ENCODE assay signal across 21 cellular contexts in genomic region chr20:1635291-1635979, GRCh38. TPM values are rescaled to one million over a fixed set of nuclear protein-coding genes. Genes with fewer than 3 reads are reported as not detected.
DNase-seq lines count a peak whose midpoint lies in the region; ATAC-seq, FAIRE-seq and TF ChIP-seq lines count a peak whose summit lies in the region.
"Had no signal": no experiment of that assay in that cellular context is flagged by ENCODE, and none has a peak within 500 bp of the region (broad histone marks: within the 10 kb centered on the region; RNA-seq: fewer than 3 reads in every experiment).

No MANE protein-coding gene starts in this region.

- intact Hi-C loops in CD8-positive, alpha-beta T cell (cut with DNase I, micrococcal nuclease), result no loop called here

- H3K27me3 Mint-ChIP-seq in activated naive CD4-positive, alpha-beta T cell treated with anti-CD3 and anti-CD28 coated beads, Interleukin-2, amount 50 U/mL, for 24 hours, result no peaks in the 10 kb centered on the region
- no peaks in the 10 kb centered on the region for H3K27me3 Mint-ChIP-seq in CD8-positive, alpha-beta T cell (ENCODE audit: low read depth)
- no peaks in the 10 kb centered on the region for H3K27me3 Mint-ChIP-seq in activated naive CD8-positive, alpha-beta T cell treated with anti-CD3 and anti-CD28 coated beads for 36 hours
- H3K27me3 Mint-ChIP-seq in naive thymus-derived CD8-positive, alpha-beta T cell, result no peaks in the 10 kb centered on the region
- H3K27me3 Mint-ChIP-seq: CD4-positive, alpha-beta T cell had no signal

- H3K4me3 Mint-ChIP-seq in activated naive CD4-positive, alpha-beta T cell treated with anti-CD3 and anti-CD28 coated beads, Interleukin-2, amount 50 U/mL, for 24 hours, result no peak overlapping the region
- no peak overlapping the region for H3K4me3 Mint-ChIP-seq in CD8-positive, alpha-beta T cell
- H3K4me3 Mint-ChIP-seq in activated naive CD8-positive, alpha-beta T cell treated with anti-CD3 and anti-CD28 coated beads for 36 hours, result no peak overlapping the region
- H3K4me3 Mint-ChIP-seq in naive thymus-derived CD8-positive, alpha-beta T cell, result peak overlapping the region in 2 of 10 donors; percentile 6 to 20
- H3K4me3 Mint-ChIP-seq: CD4-positive, alpha-beta T cell had no signal

- POLR2A ChIA-PET in CD8-positive, alpha-beta T cell (lab: Charles Lee), result no interaction called here
- POLR2A ChIA-PET in naive thymus-derived CD8-positive, alpha-beta T cell (lab: Charles Lee), result interaction anchor here (0.6 to 1.1 kb wide), 3 partner anchors 9 to 32 kb away, joined by 3 read pairs; no protein-coding TSS in a partner anchor

- no peak for DNase-seq in activated naive CD4-positive, alpha-beta T cell treated with anti-CD3 and anti-CD28 coated beads, Interleukin-2, amount 50 U/mL, for 16 hours
- no peak for DNase-seq in CD8-positive, alpha-beta T cell
- DNase-seq in activated naive CD8-positive, alpha-beta T cell treated with anti-CD3 and anti-CD28 coated beads for 36 hours, result no peak
- DNase-seq in naive thymus-derived CD8-positive, alpha-beta T cell, result no peak
- no peak for DNase-seq in urothelium cell line (ENCODE audit: low spot score)
- DNase-seq: ACHN; CD4-positive, alpha-beta T cell; COR-L47; DMS153; DMS79 treated with DMSO at 0.1 percent for 48 hours; EL had no signal

- no peak for TF ChIP-seq CTCF in CD8-positive, alpha-beta T cell (IDR thresholded peaks at IDR 0.05)

- peak overlapping the region; percentile 35 for H3K27ac Mint-ChIP-seq in activated naive CD4-positive, alpha-beta T cell treated with anti-CD3 and anti-CD28 coated beads, Interleukin-2, amount 50 U/mL, for 24 hours
- peak overlapping the region; percentile 60 for H3K27ac Mint-ChIP-seq in CD8-positive, alpha-beta T cell
- peak overlapping the region; percentile 69 for H3K27ac Mint-ChIP-seq in activated naive CD8-positive, alpha-beta T cell treated with anti-CD3 and anti-CD28 coated beads for 36 hours
- H3K27ac Mint-ChIP-seq in naive thymus-derived CD8-positive, alpha-beta T cell, result peak overlapping the region; percentile 29 to 86 (median 66)
- H3K27ac Mint-ChIP-seq: CD4-positive, alpha-beta T cell had no signal

- peaks cover 13% of the 10 kb centered on the region for H3K36me3 ChIP-seq in CD8-positive, alpha-beta T cell (ENCODE audit: insufficient read depth, low read length)
- H3K36me3 ChIP-seq: BLaER1 treated with 17β-estradiol and CSF1 and Interleukin-3, amounts not matched to agents 10 nM and 100 nM had no signal

- H3K27me3 ChIP-seq in CD8-positive, alpha-beta T cell (ENCODE audit: insufficient read depth, low read length), result no peaks in the 10 kb centered on the region
- H3K27me3 ChIP-seq: BLaER1 treated with 17β-estradiol and CSF1 and Interleukin-3, amounts not matched to agents 10 nM and 100 nM had no signal

- peaks cover 29% of the 10 kb centered on the region for H3K4me1 ChIP-seq in CD8-positive, alpha-beta T cell (ENCODE audit: insufficient read depth, low read length)

- no peak for FAIRE-seq in urothelium cell line (lab: Jason Lieb, UNC)
- FAIRE-seq: D721Med, G401.6, GM12891, H54 had no signal

- H3K9me3 ChIP-seq in CD8-positive, alpha-beta T cell (ENCODE audit: low read length), result no peaks in the 10 kb centered on the region

- H3K9me3 Mint-ChIP-seq in activated naive CD4-positive, alpha-beta T cell treated with anti-CD3 and anti-CD28 coated beads, Interleukin-2, amount 50 U/mL, for 24 hours, result no peaks in the 10 kb centered on the region
- peaks cover 4% of the 10 kb centered on the region for H3K9me3 Mint-ChIP-seq in CD8-positive, alpha-beta T cell
- H3K9me3 Mint-ChIP-seq in activated naive CD8-positive, alpha-beta T cell treated with anti-CD3 and anti-CD28 coated beads for 36 hours, result peaks cover 19% of the 10 kb centered on the region
- H3K9me3 Mint-ChIP-seq in naive thymus-derived CD8-positive, alpha-beta T cell, result peaks cover 0 to 11% (median 1%) of the 10 kb centered on the region in 9 donors

- H3K4me3 ChIP-seq in CD8-positive, alpha-beta T cell (ENCODE audit: low read depth, low read length), result no peak overlapping the region
- H3K4me3 ChIP-seq: BLaER1 treated with 17β-estradiol and CSF1 and Interleukin-3, amounts not matched to agents 10 nM and 100 nM had no signal

- peaks cover 44% of the 10 kb centered on the region for H3K36me3 Mint-ChIP-seq in activated naive CD4-positive, alpha-beta T cell treated with anti-CD3 and anti-CD28 coated beads, Interleukin-2, amount 50 U/mL, for 24 hours
- H3K36me3 Mint-ChIP-seq in CD8-positive, alpha-beta T cell, result peaks cover 76% of the 10 kb centered on the region
- peaks cover 54% of the 10 kb centered on the region for H3K36me3 Mint-ChIP-seq in activated naive CD8-positive, alpha-beta T cell treated with anti-CD3 and anti-CD28 coated beads for 36 hours
- peaks cover 14 to 68% (median 32%) of the 10 kb centered on the region in 3 donors for H3K36me3 Mint-ChIP-seq in naive thymus-derived CD8-positive, alpha-beta T cell

- no peak for ATAC-seq in CD8-positive, alpha-beta T cell
- no peak for ATAC-seq in naive thymus-derived CD8-positive, alpha-beta T cell
- no peak for ATAC-seq in HG02798 (IDR thresholded peaks at IDR 0.05; ENCODE audit: poor library complexity, unreplicated experiment)
- ATAC-seq: HCT116 had no signal

- CTCF ChIA-PET in CD8-positive, alpha-beta T cell (lab: Charles Lee), result interaction anchor here (1.1 to 1.5 kb wide), 2 partner anchors 126 to 142 kb away, joined by 3 to 5 read pairs; no protein-coding TSS in a partner anchor

- no peak overlapping the region for H3K27ac ChIP-seq in CD8-positive, alpha-beta T cell (ENCODE audit: low read depth, low read length)
- H3K27ac ChIP-seq: BLaER1 treated with 17β-estradiol and CSF1 and Interleukin-3, amounts not matched to agents 10 nM and 100 nM; HL-60 had no signal

- peaks cover 64% of the 10 kb centered on the region for H3K4me1 Mint-ChIP-seq in activated naive CD4-positive, alpha-beta T cell treated with anti-CD3 and anti-CD28 coated beads, Interleukin-2, amount 50 U/mL, for 24 hours
- peaks cover 74% of the 10 kb centered on the region for H3K4me1 Mint-ChIP-seq in CD8-positive, alpha-beta T cell (ENCODE audit: low read depth)
- peaks cover 66% of the 10 kb centered on the region for H3K4me1 Mint-ChIP-seq in activated naive CD8-positive, alpha-beta T cell treated with anti-CD3 and anti-CD28 coated beads for 36 hours
- peaks cover 39 to 75% (median 44%) of the 10 kb centered on the region in 4 donors for H3K4me1 Mint-ChIP-seq in naive thymus-derived CD8-positive, alpha-beta T cell

RNA-seq across cellular contexts. Expression of gene SIRPB1, which starts 15.6 kb away (rescaled TPM):
- 1 to 10 TPM; 3.1 to 3.9 TPM for total RNA-seq in CD8-positive, alpha-beta T cell
- 1 to 10 TPM; 4.3 to 4.5 TPM for total RNA-seq in activated naive CD8-positive, alpha-beta T cell treated with anti-CD3 and anti-CD28 coated beads for 36 hours
- total RNA-seq in naive thymus-derived CD8-positive, alpha-beta T cell, result 10 to 100 TPM; 13.3 to 14.8 TPM
- polyA plus RNA-seq in naive thymus-derived CD8-positive, alpha-beta T cell, result 1 to 10 TPM in 2 of 3 donors, under 1 TPM in 1; 0.23 to 6.1 (median 3.3) TPM

RNA-seq across cellular contexts. Expression of gene SIRPG, which starts 22.1 kb away (rescaled TPM):
- 10 to 100 TPM; 17.1 to 17.6 TPM for total RNA-seq in CD8-positive, alpha-beta T cell
- 10 to 100 TPM; 34.1 to 35.8 TPM for total RNA-seq in activated naive CD8-positive, alpha-beta T cell treated with anti-CD3 and anti-CD28 coated beads for 36 hours
- 10 to 100 TPM; 47.5 to 52.2 TPM for total RNA-seq in naive thymus-derived CD8-positive, alpha-beta T cell
- polyA plus RNA-seq in naive thymus-derived CD8-positive, alpha-beta T cell, result 100 to 1,000 TPM; 165 to 246 (median 187) TPM
- total RNA-seq: A172 had no signal
